Comparison of ENCODE assay signal across 1 cellular context in genomic region chr1:214044438-214045214, GRCh38.
A peak's percentile ranks its signal among the peaks of the same experiment; 100 is the strongest.
TF ChIP-seq lines count a peak whose summit lies in the region.

No MANE protein-coding gene starts in this region.

TF ChIP-seq in HepG2, 621 proteins besides CTCF, POLR2A, EP300 and RAD21 (continued from another document and continues in another):
- TF ChIP-seq SNAPC4 (CRISPR knock-in tag; IDR thresholded peaks at IDR 0.05) = no peak
- TF ChIP-seq HNF4G (IDR thresholded peaks at IDR 0.05; ENCODE audit: borderline replicate concordance, low read depth, low read length) = peak; percentile 45; the same call in 1 of the 2 replicates
- no peak for TF ChIP-seq HNF4G (CRISPR knock-in tag; IDR thresholded peaks at IDR 0.05; ENCODE audit: borderline replicate concordance, low read depth)
- no peak for TF ChIP-seq ZKSCAN8 (CRISPR knock-in tag; IDR thresholded peaks at IDR 0.05; ENCODE audit: borderline replicate concordance)
- TF ChIP-seq ZNF782 (CRISPR knock-in tag; IDR thresholded peaks at IDR 0.05; ENCODE audit: borderline replicate concordance) = no peak
- no peak for TF ChIP-seq ELK4 (CRISPR knock-in tag; IDR thresholded peaks at IDR 0.05; ENCODE audit: borderline replicate concordance)
- TF ChIP-seq PRMT3 (CRISPR knock-in tag; IDR thresholded peaks at IDR 0.05; ENCODE audit: borderline replicate concordance, low read depth) = no peak
- TF ChIP-seq ELF4 (CRISPR knock-in tag; IDR thresholded peaks at IDR 0.05; ENCODE audit: borderline replicate concordance) = no peak
- no peak for TF ChIP-seq ZNF75D (CRISPR knock-in tag; IDR thresholded peaks at IDR 0.05; ENCODE audit: borderline replicate concordance)
- peak; percentile 64; the same call in 1 of the 2 replicates for TF ChIP-seq ARID3A (IDR thresholded peaks at IDR 0.05; ENCODE audit: low read depth, low read length)
- peak; percentile 37; the same call in 1 of the 2 replicates for TF ChIP-seq NCOR1 (IDR thresholded peaks at IDR 0.05; ENCODE audit: borderline replicate concordance, low read length)
- TF ChIP-seq HMGXB3 (CRISPR knock-in tag; IDR thresholded peaks at IDR 0.05; ENCODE audit: borderline replicate concordance) = 0 out of 2 replicates have a peak, but pooled peaks have one; percentile 32
- no peak for TF ChIP-seq JARID2 (CRISPR knock-in tag; IDR thresholded peaks at IDR 0.05; ENCODE audit: insufficient replicate concordance)
- TF ChIP-seq ZUFSP (CRISPR knock-in tag; IDR thresholded peaks at IDR 0.05; ENCODE audit: borderline replicate concordance) = no peak
- TF ChIP-seq ZNF816 (CRISPR knock-in tag; IDR thresholded peaks at IDR 0.05; ENCODE audit: borderline replicate concordance) = no peak
- TF ChIP-seq ZNF256 (CRISPR knock-in tag; conservative IDR thresholded peaks at IDR 0.05) = no peak
- 0 out of 2 replicates have a peak, but pooled peaks have one; percentile 17 for TF ChIP-seq HHEX (CRISPR knock-in tag; IDR thresholded peaks at IDR 0.05)
- TF ChIP-seq ATF5 (CRISPR knock-in tag; IDR thresholded peaks at IDR 0.05; ENCODE audit: low read depth) = no peak
- no peak for TF ChIP-seq SALL2 (CRISPR knock-in tag; IDR thresholded peaks at IDR 0.05)
- no peak for TF ChIP-seq ZNF547 (CRISPR knock-in tag; IDR thresholded peaks at IDR 0.05)
- peak; percentile 76; the same call in 1 of the 2 replicates for TF ChIP-seq ZNF292 (CRISPR knock-in tag; IDR thresholded peaks at IDR 0.05; ENCODE audit: borderline replicate concordance, low read depth)
- TF ChIP-seq ZNF234 (CRISPR knock-in tag; conservative IDR thresholded peaks at IDR 0.05) = no peak
- no peak for TF ChIP-seq YEATS4 (CRISPR knock-in tag; IDR thresholded peaks at IDR 0.05; ENCODE audit: borderline replicate concordance)
- no peak for TF ChIP-seq ZNF563 (CRISPR knock-in tag; IDR thresholded peaks at IDR 0.05)
- TF ChIP-seq ZNF557 (CRISPR knock-in tag; IDR thresholded peaks at IDR 0.05) = no peak
- TF ChIP-seq ZNF720 (CRISPR knock-in tag; IDR thresholded peaks at IDR 0.05) = no peak
- TF ChIP-seq SIX4 (CRISPR knock-in tag; IDR thresholded peaks at IDR 0.05) = no peak
- TF ChIP-seq ZNF317 (CRISPR knock-in tag; IDR thresholded peaks at IDR 0.05) = peak; percentile 62; the same call in 1 of the 2 replicates
- no peak for TF ChIP-seq CCAR2 (optimal IDR thresholded peaks at IDR 0.05; ENCODE audit: low read depth, low read length)
- TF ChIP-seq NR2F1 (CRISPR knock-in tag; IDR thresholded peaks at IDR 0.05) = peak; percentile 18 to 82; a peak in 2 of 4 replicates
- TF ChIP-seq ZNF574 (CRISPR knock-in tag; IDR thresholded peaks at IDR 0.05) = no peak
- TF ChIP-seq ZNF773 (CRISPR knock-in tag; IDR thresholded peaks at IDR 0.05; ENCODE audit: borderline replicate concordance) = no peak
- TF ChIP-seq KDM3A (CRISPR knock-in tag; IDR thresholded peaks at IDR 0.05; ENCODE audit: low read depth) = no peak
- no peak for TF ChIP-seq ZNF619 (CRISPR knock-in tag; IDR thresholded peaks at IDR 0.05)
- TF ChIP-seq ZNF7 (CRISPR knock-in tag; IDR thresholded peaks at IDR 0.05) = no peak
- no peak for TF ChIP-seq FOXP1 (IDR thresholded peaks at IDR 0.05)
- TF ChIP-seq FOXP1 (CRISPR knock-in tag; IDR thresholded peaks at IDR 0.05) = peak; percentile 50
- TF ChIP-seq MTERF4 (CRISPR knock-in tag; IDR thresholded peaks at IDR 0.05) = no peak
- TF ChIP-seq ZC3H4 (CRISPR knock-in tag; IDR thresholded peaks at IDR 0.05; ENCODE audit: borderline replicate concordance) = no peak
- no peak for TF ChIP-seq FUBP1 (CRISPR knock-in tag; IDR thresholded peaks at IDR 0.05; ENCODE audit: borderline replicate concordance)
- no peak for TF ChIP-seq SP4 (CRISPR knock-in tag; IDR thresholded peaks at IDR 0.05)
- no peak for TF ChIP-seq ZNF235 (CRISPR knock-in tag; IDR thresholded peaks at IDR 0.05; ENCODE audit: borderline replicate concordance)
- TF ChIP-seq ZNF501 (CRISPR knock-in tag; IDR thresholded peaks at IDR 0.05) = no peak
